Comparison of ENCODE assay signal across 20 cellular contexts in the genomic region with DNA sequence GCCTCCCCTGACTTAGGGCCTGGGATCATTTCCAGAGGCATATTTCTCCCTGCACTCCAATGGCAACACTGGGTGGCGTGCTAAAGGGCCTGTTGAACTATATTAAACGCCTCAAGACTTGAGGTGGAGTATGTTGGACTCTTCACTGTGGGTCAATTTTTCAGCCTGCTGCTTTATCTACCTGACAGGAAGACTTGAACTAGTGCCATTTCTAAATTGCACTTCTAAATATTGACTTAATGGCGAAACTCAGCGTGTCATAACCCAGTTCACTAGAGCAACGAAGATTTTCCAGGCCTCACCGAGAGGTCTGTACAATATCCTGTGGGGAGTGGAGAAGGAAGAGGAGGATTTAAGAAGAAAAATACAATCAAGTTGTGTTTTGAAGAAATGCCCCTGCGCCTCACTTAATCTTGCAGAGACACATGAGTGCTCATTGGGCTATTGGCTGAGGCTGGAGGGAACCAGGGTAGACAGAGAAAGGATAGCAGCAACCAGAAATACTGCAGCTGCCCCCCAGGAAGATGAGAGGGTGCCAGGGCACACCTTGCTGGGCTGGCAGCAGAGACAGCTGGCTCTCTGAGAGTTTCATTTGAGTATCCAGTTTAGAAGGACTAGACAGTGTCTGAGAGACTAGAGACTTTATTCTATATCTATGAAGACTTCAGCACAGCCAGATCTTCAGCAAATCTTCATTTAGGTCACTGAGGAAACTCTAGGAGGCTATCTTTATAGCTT.
DNase-seq lines count a peak whose midpoint lies in the region; ATAC-seq, FAIRE-seq and TF ChIP-seq lines count a peak whose summit lies in the region.
"Had no signal": no experiment of that assay in that cellular context is flagged by ENCODE, and none has a peak within 500 bp of the region (broad histone marks: within the 10 kb centered on the region; RNA-seq: fewer than 3 reads in every experiment).

No MANE protein-coding gene starts in this region.

- peaks cover 10% of the 10 kb centered on the region for H3K4me1 Mint-ChIP-seq in chondrocyte (ENCODE audit: low read depth)

- no peak overlapping the region for H3K18ac ChIP-seq in mesenchymal stem cell (ENCODE audit: low read depth in 1 of 2, low read length in 2 of 2)

- H3K36me3 ChIP-seq in DND-41 (ENCODE audit: insufficient read depth, low read length) (no peaks in the 10 kb centered on the region), mesenchymal stem cell (ENCODE audit: control insufficient read depth in 1 of 2, insufficient read depth in 2 of 2, low read depth in 1 of 2, low read length in 2 of 2) (no peaks in the 10 kb centered on the region), smooth muscle cell (ENCODE audit: low read depth) (no peaks in the 10 kb centered on the region)

- no peak overlapping the region for H3K4me3 Mint-ChIP-seq in chondrocyte (ENCODE audit: unreplicated experiment)
- H3K4me3 Mint-ChIP-seq: CD14-positive monocyte, HFFc6 had no signal

- H2BK12ac ChIP-seq in mesenchymal stem cell (ENCODE audit: low read length in 2 of 2) = no peak overlapping the region

- H3K27me3 Mint-ChIP-seq in chondrocyte (ENCODE audit: low read depth) = peaks cover 1% of the 10 kb centered on the region

- H2AK5ac ChIP-seq in mesenchymal stem cell (ENCODE audit: low read length, severe bottlenecking) = no peak overlapping the region

- H3K4me2 ChIP-seq in DND-41 (ENCODE audit: insufficient read depth, low read length) (no peak overlapping the region), mesenchymal stem cell (ENCODE audit: low read length, poor library complexity, severe bottlenecking) (no peak overlapping the region), smooth muscle cell (peak overlapping the region; percentile 3)
- H3K4me2 ChIP-seq: A549 had no signal

- peaks cover 33% of the 10 kb centered on the region for H3K4me1 ChIP-seq in DND-41 (ENCODE audit: insufficient read depth, low read length)
- H3K4me1 ChIP-seq in mesenchymal stem cell (ENCODE audit: control insufficient read depth, insufficient read depth, low read depth, low read length) = no peaks in the 10 kb centered on the region
- H3K4me1 ChIP-seq in smooth muscle cell (ENCODE audit: low read depth) = no peaks in the 10 kb centered on the region
- H3K4me1 ChIP-seq: A549, Caco-2 had no signal

- no peaks in the 10 kb centered on the region for H3K9me3 Mint-ChIP-seq in chondrocyte (ENCODE audit: low read depth)

- H3K27ac Mint-ChIP-seq in chondrocyte (ENCODE audit: unreplicated experiment) = no peak overlapping the region
- H3K27ac Mint-ChIP-seq: CD14-positive monocyte, HFFc6 had no signal

- no peak overlapping the region for H2BK5ac ChIP-seq in mesenchymal stem cell (ENCODE audit: low read depth, low read length, poor library complexity, severe bottlenecking)

- 80% methylated on average over 7 of the region's 7 CpGs for WGBS in mesenchymal stem cell
- WGBS in smooth muscle cell (ENCODE audit: low lambda C conversion rate) = 57% methylated on average over 7 of the region's 7 CpGs

- no peaks in the 10 kb centered on the region for H4K20me1 ChIP-seq in DND-41 (ENCODE audit: insufficient read depth, low read length)
- H4K20me1 ChIP-seq in smooth muscle cell (ENCODE audit: low read depth) = no peaks in the 10 kb centered on the region

- no peak overlapping the region for H4K8ac ChIP-seq in mesenchymal stem cell (ENCODE audit: low read length)

- H2BK15ac ChIP-seq in mesenchymal stem cell (ENCODE audit: low read depth, poor library complexity, severe bottlenecking) = peak overlapping the region; percentile 93

- H3K79me2 ChIP-seq in DND-41 (ENCODE audit: insufficient read depth, low read length) (no peaks in the 10 kb centered on the region), smooth muscle cell (ENCODE audit: low read depth) (no peaks in the 10 kb centered on the region)

- peaks cover 7% of the 10 kb centered on the region for H3F3A ChIP-seq in smooth muscle cell (ENCODE audit: low read depth)

- FAIRE-seq in islet of Langerhans (lab: Jason Lieb, UNC) = peak; percentile 86
- FAIRE-seq: A549, GM12878, GM18507, H1 had no signal

- no peaks in the 10 kb centered on the region for H3K79me1 ChIP-seq in mesenchymal stem cell (replicated peaks; ENCODE audit: low read length, poor library complexity, severe bottlenecking)

- H2AFZ ChIP-seq in DND-41 (ENCODE audit: low read depth, low read length) = no peak overlapping the region
- no peak overlapping the region for H2AFZ ChIP-seq in mesenchymal stem cell (ENCODE audit: low read depth, low read length)
- H2AFZ ChIP-seq in smooth muscle cell (ENCODE audit: low read depth) = no peak overlapping the region

- H4K91ac ChIP-seq in mesenchymal stem cell (ENCODE audit: low read length) = no peak overlapping the region

- DNase-seq in DND-41 (no peak), mesenchymal stem cell (no peak), smooth muscle cell (lab: John Stamatoyannopoulos, UW; ENCODE audit: unreplicated experiment) (no peak), chondrocyte (ENCODE audit: low spot score) (no peak)
- DNase-seq: Caco-2, HFFc6, KG1, NCI-H1048, NCI-H146, NCI-H2227 treated with DMSO at 0.1 percent for 48 hours, NCI-H524 treated with DMSO at 0.1 percent for 48 hours, PC-3 had no signal

- H3K27ac ChIP-seq in DND-41 (ENCODE audit: low read length) (peak overlapping the region; percentile 75; the same call in 1 of the 2 replicates), mesenchymal stem cell (ENCODE audit: low read length, poor library complexity, severe bottlenecking) (no peak overlapping the region), smooth muscle cell (ENCODE audit: low read depth) (no peak overlapping the region)
- H3K27ac ChIP-seq: A549 had no signal

- ATAC-seq in DND-41 (ENCODE audit: insufficient read depth, low read depth) = no peak
- ATAC-seq in SK-N-SH treated with all-trans-retinoic acid at 6 μM for 48 hours = no peak
- no peak for ATAC-seq in GM18867 (IDR thresholded peaks at IDR 0.05; ENCODE audit: unreplicated experiment)
- ATAC-seq: A549, GM12878, PC-3 had no signal

- no peak overlapping the region for H2BK120ac ChIP-seq in mesenchymal stem cell (ENCODE audit: low read depth, low read length)

- H3K23ac ChIP-seq in mesenchymal stem cell (ENCODE audit: low read length in 2 of 2) = no peak overlapping the region

- H3K9me3 ChIP-seq in DND-41 (ENCODE audit: insufficient read depth, low read length, severe bottlenecking) (no peaks in the 10 kb centered on the region), mesenchymal stem cell (ENCODE audit: control insufficient read depth, low read length) (no peaks in the 10 kb centered on the region), smooth muscle cell (replicated peaks; ENCODE audit: low read depth) (no peaks in the 10 kb centered on the region)
- H3K9me3 ChIP-seq: A549, Caco-2 had no signal

- H3K4ac ChIP-seq in mesenchymal stem cell (ENCODE audit: low read depth in 1 of 2, low read length in 2 of 2) = no peak overlapping the region

- H3K36me3 Mint-ChIP-seq in chondrocyte (ENCODE audit: low read depth) = no peaks in the 10 kb centered on the region
- H3K36me3 Mint-ChIP-seq: CD14-positive monocyte had no signal

- H3K14ac ChIP-seq in mesenchymal stem cell (ENCODE audit: low read length in 2 of 2) = no peak overlapping the region

- H3K4me3 ChIP-seq in DND-41 (ENCODE audit: low read depth in 1 of 2, low read length in 2 of 2) = no peak overlapping the region
- H3K4me3 ChIP-seq in mesenchymal stem cell (ENCODE audit: insufficient read depth in 1 of 2, low read depth in 1 of 2, low read length in 2 of 2) = no peak overlapping the region
- H3K4me3 ChIP-seq in smooth muscle cell = no peak overlapping the region
- H3K4me3 ChIP-seq: A549, GM12878 had no signal

- H3K27me3 ChIP-seq in DND-41 (ENCODE audit: insufficient read depth, low read length, poor library complexity) (no peaks in the 10 kb centered on the region), mesenchymal stem cell (ENCODE audit: control insufficient read depth in 1 of 2, insufficient read depth in 1 of 2, low read length in 2 of 2) (no peaks in the 10 kb centered on the region), smooth muscle cell (ENCODE audit: low read depth) (no peaks in the 10 kb centered on the region)

- H3K9ac ChIP-seq in DND-41 (ENCODE audit: low read depth, low read length) (no peak overlapping the region), mesenchymal stem cell (ENCODE audit: low read length) (no peak overlapping the region), smooth muscle cell (ENCODE audit: low read depth) (no peak overlapping the region)

- TF ChIP-seq CTCF in DND-41 (IDR thresholded peaks at IDR 0.05; ENCODE audit: borderline replicate concordance, extremely low read depth, low read length, poor library complexity, severe bottlenecking) (no peak), smooth muscle cell (IDR thresholded peaks at IDR 0.05; ENCODE audit: borderline replicate concordance, insufficient read depth, poor library complexity, severe bottlenecking) (no peak), chondrocyte (IDR thresholded peaks at IDR 0.05) (no peak)

TF ChIP-seq in SK-N-SH treated with all-trans-retinoic acid at 6 μM for 48 hours, 23 proteins besides CTCF, POLR2A, EP300 and RAD21:
- TF ChIP-seq, protein P1, sequence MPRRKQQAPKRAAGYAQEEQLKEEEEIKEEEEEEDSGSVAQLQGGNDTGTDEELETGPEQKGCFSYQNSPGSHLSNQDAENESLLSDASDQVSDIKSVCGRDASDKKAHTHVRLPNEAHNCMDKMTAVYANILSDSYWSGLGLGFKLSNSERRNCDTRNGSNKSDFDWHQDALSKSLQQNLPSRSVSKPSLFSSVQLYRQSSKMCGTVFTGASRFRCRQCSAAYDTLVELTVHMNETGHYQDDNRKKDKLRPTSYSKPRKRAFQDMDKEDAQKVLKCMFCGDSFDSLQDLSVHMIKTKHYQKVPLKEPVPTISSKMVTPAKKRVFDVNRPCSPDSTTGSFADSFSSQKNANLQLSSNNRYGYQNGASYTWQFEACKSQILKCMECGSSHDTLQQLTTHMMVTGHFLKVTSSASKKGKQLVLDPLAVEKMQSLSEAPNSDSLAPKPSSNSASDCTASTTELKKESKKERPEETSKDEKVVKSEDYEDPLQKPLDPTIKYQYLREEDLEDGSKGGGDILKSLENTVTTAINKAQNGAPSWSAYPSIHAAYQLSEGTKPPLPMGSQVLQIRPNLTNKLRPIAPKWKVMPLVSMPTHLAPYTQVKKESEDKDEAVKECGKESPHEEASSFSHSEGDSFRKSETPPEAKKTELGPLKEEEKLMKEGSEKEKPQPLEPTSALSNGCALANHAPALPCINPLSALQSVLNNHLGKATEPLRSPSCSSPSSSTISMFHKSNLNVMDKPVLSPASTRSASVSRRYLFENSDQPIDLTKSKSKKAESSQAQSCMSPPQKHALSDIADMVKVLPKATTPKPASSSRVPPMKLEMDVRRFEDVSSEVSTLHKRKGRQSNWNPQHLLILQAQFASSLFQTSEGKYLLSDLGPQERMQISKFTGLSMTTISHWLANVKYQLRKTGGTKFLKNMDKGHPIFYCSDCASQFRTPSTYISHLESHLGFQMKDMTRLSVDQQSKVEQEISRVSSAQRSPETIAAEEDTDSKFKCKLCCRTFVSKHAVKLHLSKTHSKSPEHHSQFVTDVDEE (CRISPR knock-in tag; IDR thresholded peaks at IDR 0.05) = no peak
- TF ChIP-seq ARNTL (CRISPR knock-in tag; IDR thresholded peaks at IDR 0.05; ENCODE audit: borderline replicate concordance, low read depth) (no peak), ISL1 (CRISPR knock-in tag; IDR thresholded peaks at IDR 0.05) (no peak), ZFP30 (CRISPR knock-in tag; IDR thresholded peaks at IDR 0.05) (no peak), TOX (CRISPR knock-in tag; IDR thresholded peaks at IDR 0.05; ENCODE audit: borderline replicate concordance) (no peak)
